Comparison of ENCODE assay signal across 18 cellular contexts in genomic region chr13:25420161-25420560, GRCh38.
DNase-seq lines count a peak whose midpoint lies in the region; ATAC-seq lines count a peak whose summit lies in the region.
"Had no signal": no experiment of that assay in that cellular context is flagged by ENCODE, and none has a peak within 500 bp of the region (broad histone marks: within the 10 kb centered on the region; RNA-seq: fewer than 3 reads in every experiment).

No MANE protein-coding gene starts in this region.

- DNase-seq in DMS79 treated with DMSO at 0.1 percent for 48 hours (lab: John Stamatoyannopoulos, UW) (peak; percentile 83), NCI-H128 (lab: John Stamatoyannopoulos, UW; ENCODE audit: unreplicated experiment) (peak; percentile 44), NCI-H510A (lab: John Stamatoyannopoulos, UW) (peak; percentile 37), cerebellar nuclear complex (lab: John Stamatoyannopoulos, UW) (peak; percentile 28 to 87), AML-193 (lab: John Stamatoyannopoulos, UW) (no peak)
- DNase-seq: COR-L47, DND-41, GDM1, KG1, NCI-H1694, NCI-H2171 treated with DMSO at 0.1 percent for 48 hours, NCI-H774 had no signal

- no peak for ATAC-seq in HG03135 (IDR thresholded peaks at IDR 0.05; ENCODE audit: unreplicated experiment)
- ATAC-seq in HG02798 (IDR thresholded peaks at IDR 0.05; ENCODE audit: poor library complexity, unreplicated experiment), result no peak
- ATAC-seq: GM12878, HCT116, HepG2, Panc1 had no signal

Comparison
In these comparisons a context has a peak if more than half of its experiments do, and no peak if none do; other contexts are left out.
1. DNase-seq: peak in DMS79 treated with DMSO at 0.1 percent for 48 hours (single experiment), NCI-H128 (single experiment), NCI-H510A (single experiment) and cerebellar nuclear complex (2 of 2); none in AML-193 (0 of 2).